Comparison of ENCODE assay signal across 12 cellular contexts in genomic region chr13:102913924-102914628, GRCh38.
DNase-seq lines count a peak whose midpoint lies in the region; ATAC-seq lines count a peak whose summit lies in the region.
"Had no signal": no experiment of that assay in that cellular context is flagged by ENCODE, and none has a peak within 500 bp of the region (broad histone marks: within the 10 kb centered on the region; RNA-seq: fewer than 3 reads in every experiment).

No MANE protein-coding gene starts in this region.

- ATAC-seq in HG03135 (IDR thresholded peaks at IDR 0.05; ENCODE audit: unreplicated experiment), result no peak
- ATAC-seq in T-cell (replicated peaks in 1 of 4), result no peak
- ATAC-seq: HCT116, left cardiac atrium had no signal

- peaks cover 20 to 27% of the 10 kb centered on the region in 2 donors for H3K27me3 Mint-ChIP-seq in T-cell

- DNase-seq in COLO829 (ENCODE audit: low spot score) (peak; percentile 79), NCI-H2227 (lab: John Stamatoyannopoulos, UW; ENCODE audit: unreplicated experiment) (peak; percentile 48), cerebellar cortex (ENCODE audit: low spot score) (peak; percentile 94), medulla oblongata (ENCODE audit: extremely low spot score) (peak; percentile 40), MV-4-11 (lab: John Stamatoyannopoulos, UW) (no peak), T-cell (no peak), T-helper 1 cell (no peak)
- DNase-seq: left cardiac atrium; stimulated activated CD4-positive, alpha-beta T cell treated with anti-CD3 and anti-CD28 coated beads, Interleukin-2, amount 100 ng/mL, for 48 hours had no signal

- no peaks in the 10 kb centered on the region for H3K9me3 Mint-ChIP-seq in T-cell
- H3K9me3 Mint-ChIP-seq: T-helper 1 cell treated with Interleukin-12 subunit alpha and Interleukin-12 subunit beta and Interleukin-4 antibody, amounts not matched to agents 30 μg/mL and 1 μg/mL, for 36 hours had no signal

- CTCF ChIA-PET in T-cell (lab: Charles Lee), result interaction anchor here (0.6 to 0.8 kb wide), 2 partner anchors 8 to 44 kb away, joined by 3 read pairs; no protein-coding TSS in a partner anchor

- H3K27ac Mint-ChIP-seq in T-cell, result no peak overlapping the region
- H3K27ac Mint-ChIP-seq: T-helper 1 cell treated with Interleukin-12 subunit alpha and Interleukin-12 subunit beta and Interleukin-4 antibody, amounts not matched to agents 30 μg/mL and 1 μg/mL, for 36 hours had no signal

- no peaks in the 10 kb centered on the region for H3K4me1 Mint-ChIP-seq in T-cell

- POLR2A ChIA-PET in T-cell (lab: Charles Lee), result interaction anchor here in 1 of 2 donors (0.6 to 1.6 kb wide), 2 partner anchors 22 to 802 kb away, joined by 3 to 5 read pairs; no protein-coding TSS in a partner anchor

- H3K4me3 Mint-ChIP-seq in T-cell, result no peak overlapping the region
- H3K4me3 Mint-ChIP-seq: T-helper 1 cell treated with Interleukin-12 subunit alpha and Interleukin-12 subunit beta and Interleukin-4 antibody, amounts not matched to agents 30 μg/mL and 1 μg/mL, for 36 hours had no signal

- H3K36me3 Mint-ChIP-seq in T-cell, result no peaks in the 10 kb centered on the region

Comparison
In these comparisons a context has a peak if more than half of its experiments do, and no peak if none do; other contexts are left out.
1. DNase-seq: peak in COLO829 (single experiment), NCI-H2227 (single experiment), cerebellar cortex (single experiment) and medulla oblongata (single experiment); none in MV-4-11 (single experiment), T-cell (0 of 34) and T-helper 1 cell (0 of 5).